ENCODE assay signal across 8 cellular contexts in genomic region chr17:78124081-78124835, GRCh38. TPM values are rescaled to one million over a fixed set of nuclear protein-coding genes. Genes with fewer than 3 reads are reported as not detected.
A peak's percentile ranks its signal among the peaks of the same experiment; 100 is the strongest.
DNase-seq lines count a peak whose midpoint lies in the region; ATAC-seq and TF ChIP-seq lines count a peak whose summit lies in the region.

No MANE protein-coding gene starts in this region.

- ATAC-seq in activated CD4-positive, alpha-beta T cell treated with anti-CD3 and anti-CD28 coated beads for 36 hours: no peak
- ATAC-seq in HG03460 (IDR thresholded peaks at IDR 0.05; ENCODE audit: unreplicated experiment): peak; percentile 29

- TF ChIP-seq POLR2A in ovary (IDR thresholded peaks at IDR 0.05): no peak

- intact Hi-C loops in activated CD4-positive, alpha-beta T cell treated with anti-CD3 and anti-CD28 coated beads for 36 hours (cut with DNase I, micrococcal nuclease): loop anchor here in 1 of 2 experiments (1.0 to 10.0 kb wide), 2 partner anchors 8 to 669 kb away; no protein-coding TSS in a partner anchor
- intact Hi-C loops in activated T-helper 2 cell treated with anti-CD3 and anti-CD28 coated beads, Interferon-gamma antibody, Interleukin-2, Interleukin-4, amounts not matched to agents 10 μg/mL and 5 μg/mL and 100 μg/mL, durations not matched to agents 14 hours and 24 hours and 36 hours (cut with micrococcal nuclease): loop anchor here (10.0 kb wide), 2 partner anchors 669 to 1389 kb away; partner anchors contain the start of genes MFSD11 and SRSF2
- intact Hi-C loops in ovary (cut with DNase I): loop anchor here in 1 of 4 donors (10.0 kb wide), 1 partner anchor 251 kb away; the partner anchor contains the start of gene PGS1

- no peak for TF ChIP-seq CTCF in ovary (IDR thresholded peaks at IDR 0.05)

- no peak overlapping the region for H3K18ac ChIP-seq in mesendoderm (ENCODE audit: low read length)

- DNase-seq in activated CD4-positive, alpha-beta T cell treated with anti-CD3 and anti-CD28 coated beads for 36 hours: peak; percentile 34
- no peak for DNase-seq in activated CD4-positive, alpha-beta T cell treated with anti-CD3 and anti-CD28 coated beads, Interleukin-2, amount 50 U/mL, for 4 hours
- no peak for DNase-seq in activated T-helper 2 cell treated with anti-CD3 and anti-CD28 coated beads, Interferon-gamma antibody, Interleukin-2, Interleukin-4, amounts not matched to agents 10 μg/mL and 5 μg/mL and 100 μg/mL, durations not matched to agents 14 hours and 24 hours and 36 hours (ENCODE audit: low spot score)
- DNase-seq in ovary: no peak
- no peak for DNase-seq in mesendoderm
- DNase-seq in RKO (ENCODE audit: low spot score): no peak

- no peak for TF ChIP-seq EP300 in ovary (IDR thresholded peaks at IDR 0.05)

- no peak overlapping the region for H2BK15ac ChIP-seq in mesendoderm (replicated peaks; ENCODE audit: low read depth)

- H2BK120ac ChIP-seq in mesendoderm (ENCODE audit: low read depth, low read length): no peak overlapping the region

- H2AK5ac ChIP-seq in mesendoderm (ENCODE audit: low read length): no peak overlapping the region

- H3K23ac ChIP-seq in mesendoderm (ENCODE audit: low read length): no peak overlapping the region

- peak overlapping the region; percentile 94 for H3K4me3 Mint-ChIP-seq in activated CD4-positive, alpha-beta T cell treated with anti-CD3 and anti-CD28 coated beads for 36 hours
- peak overlapping the region; percentile 40 for H3K4me3 Mint-ChIP-seq in activated T-helper 2 cell treated with anti-CD3 and anti-CD28 coated beads, Interferon-gamma antibody, Interleukin-2, Interleukin-4, amounts not matched to agents 10 μg/mL and 5 μg/mL and 100 μg/mL, durations not matched to agents 14 hours and 24 hours and 36 hours (ENCODE audit: low read depth)

- no peak overlapping the region for H3K56ac ChIP-seq in mesendoderm (ENCODE audit: low read length)

- H3K79me1 ChIP-seq in mesendoderm (ENCODE audit: low read length): peaks cover 8% of the 10 kb centered on the region

- CTCF ChIA-PET in activated CD4-positive, alpha-beta T cell treated with anti-CD3 and anti-CD28 coated beads for 36 hours (lab: Charles Lee): interaction anchor here (1.3 kb wide), 1 partner anchor 10 kb away, joined by 8 read pairs; no protein-coding TSS in a partner anchor

- peaks cover 63% of the 10 kb centered on the region for H3K4me1 Mint-ChIP-seq in activated CD4-positive, alpha-beta T cell treated with anti-CD3 and anti-CD28 coated beads for 36 hours
- H3K4me1 Mint-ChIP-seq in activated T-helper 2 cell treated with anti-CD3 and anti-CD28 coated beads, Interferon-gamma antibody, Interleukin-2, Interleukin-4, amounts not matched to agents 10 μg/mL and 5 μg/mL and 100 μg/mL, durations not matched to agents 14 hours and 24 hours and 36 hours (ENCODE audit: low read depth): peaks cover 50% of the 10 kb centered on the region

- POLR2A ChIA-PET in activated CD4-positive, alpha-beta T cell treated with anti-CD3 and anti-CD28 coated beads for 36 hours (lab: Charles Lee): interaction anchor here (0.6 to 1.4 kb wide), 5 partner anchors 8 to 617 kb away, joined by 3 to 5 read pairs (median 3); no protein-coding TSS in a partner anchor

- no peak overlapping the region for H4K8ac ChIP-seq in mesendoderm (ENCODE audit: low read depth, low read length)

- H3K4me3 ChIP-seq in skin epidermis: no peak overlapping the region
- no peak overlapping the region for H3K4me3 ChIP-seq in ovary
- no peak overlapping the region for H3K4me3 ChIP-seq in mesendoderm (ENCODE audit: low read length)

- H3K4me2 ChIP-seq in mesendoderm (ENCODE audit: low read length): no peak overlapping the region

- H3K36me3 ChIP-seq in ovary (no peaks in the 10 kb centered on the region), mesendoderm (ENCODE audit: control insufficient read depth, insufficient read depth, low read length) (peaks cover 20% of the 10 kb centered on the region)

- H3K27ac Mint-ChIP-seq in activated CD4-positive, alpha-beta T cell treated with anti-CD3 and anti-CD28 coated beads for 36 hours: peak overlapping the region; percentile 55
- peak overlapping the region; percentile 29 for H3K27ac Mint-ChIP-seq in activated T-helper 2 cell treated with anti-CD3 and anti-CD28 coated beads, Interferon-gamma antibody, Interleukin-2, Interleukin-4, amounts not matched to agents 10 μg/mL and 5 μg/mL and 100 μg/mL, durations not matched to agents 14 hours and 24 hours and 36 hours

- H3K27me3 Mint-ChIP-seq in activated CD4-positive, alpha-beta T cell treated with anti-CD3 and anti-CD28 coated beads for 36 hours: no peaks in the 10 kb centered on the region
- no peaks in the 10 kb centered on the region for H3K27me3 Mint-ChIP-seq in activated T-helper 2 cell treated with anti-CD3 and anti-CD28 coated beads, Interferon-gamma antibody, Interleukin-2, Interleukin-4, amounts not matched to agents 10 μg/mL and 5 μg/mL and 100 μg/mL, durations not matched to agents 14 hours and 24 hours and 36 hours (ENCODE audit: low read depth)

- no peaks in the 10 kb centered on the region for H3K9me3 ChIP-seq in ovary

- no peak overlapping the region for H4K5ac ChIP-seq in mesendoderm (ENCODE audit: low read length)

- H3K36me3 Mint-ChIP-seq in activated CD4-positive, alpha-beta T cell treated with anti-CD3 and anti-CD28 coated beads for 36 hours (ENCODE audit: low read depth): peaks cover 51% of the 10 kb centered on the region
- peaks cover 58% of the 10 kb centered on the region for H3K36me3 Mint-ChIP-seq in activated T-helper 2 cell treated with anti-CD3 and anti-CD28 coated beads, Interferon-gamma antibody, Interleukin-2, Interleukin-4, amounts not matched to agents 10 μg/mL and 5 μg/mL and 100 μg/mL, durations not matched to agents 14 hours and 24 hours and 36 hours (ENCODE audit: low read depth)

- no peaks in the 10 kb centered on the region for H3K9me3 Mint-ChIP-seq in activated CD4-positive, alpha-beta T cell treated with anti-CD3 and anti-CD28 coated beads for 36 hours (ENCODE audit: low read depth)
- no peaks in the 10 kb centered on the region for H3K9me3 Mint-ChIP-seq in activated T-helper 2 cell treated with anti-CD3 and anti-CD28 coated beads, Interferon-gamma antibody, Interleukin-2, Interleukin-4, amounts not matched to agents 10 μg/mL and 5 μg/mL and 100 μg/mL, durations not matched to agents 14 hours and 24 hours and 36 hours

- no peaks in the 10 kb centered on the region for H3K27me3 ChIP-seq in ovary
- no peaks in the 10 kb centered on the region for H3K27me3 ChIP-seq in mesendoderm (ENCODE audit: insufficient read depth, low read length, poor library complexity)

- no peaks in the 10 kb centered on the region for H3K4me1 ChIP-seq in ovary (ENCODE audit: insufficient read depth)
- H3K4me1 ChIP-seq in mesendoderm (ENCODE audit: control insufficient read depth, low read depth, low read length): peaks cover 3% of the 10 kb centered on the region

- no peak overlapping the region for H3K9ac ChIP-seq in mesendoderm (ENCODE audit: low read length)

- peaks cover 20% of the 10 kb centered on the region for H3K79me2 ChIP-seq in mesendoderm (ENCODE audit: control insufficient read depth, insufficient read depth, low read length)

- H3K27ac ChIP-seq in skin epidermis (peak overlapping the region in 14 of 21 experiments; percentile 1 to 98 (median 74)), ovary (no peak overlapping the region), mesendoderm (ENCODE audit: low read depth, low read length) (no peak overlapping the region)

- H3K4ac ChIP-seq in mesendoderm (ENCODE audit: low read depth, low read length): no peak overlapping the region

- H2BK5ac ChIP-seq in mesendoderm (ENCODE audit: low read length): no peak overlapping the region

- 81 to 90% (median 88%) methylated on average over 28 to 30 of the region's 30 CpGs for WGBS in ovary, 3 donors
- no CpG with 5 or more reads among the region's 30 CpGs for WGBS in mesendoderm (ENCODE audit: extremely low coverage, insufficient coverage, low lambda C conversion rate)

RNA-seq across cellular contexts. Expression of gene TMC6, which starts 4.3 kb away (rescaled TPM):
- total RNA-seq in activated CD4-positive, alpha-beta T cell treated with anti-CD3 and anti-CD28 coated beads for 36 hours: 100 to 1,000 TPM; 138 to 145 TPM
- 240 and 241 TPM in 2 replicates for total RNA-seq in activated T-helper 2 cell treated with anti-CD3 and anti-CD28 coated beads, Interferon-gamma antibody, Interleukin-2, Interleukin-4, amounts not matched to agents 10 μg/mL and 5 μg/mL and 100 μg/mL, durations not matched to agents 14 hours and 24 hours and 36 hours
- total RNA-seq in ovary: 10 to 100 TPM in 4 of 7 donors, 1 to 10 TPM in 3; 7.2 to 26.8 (median 17.4) TPM
- polyA plus RNA-seq in ovary: 1 to 10 TPM; 1.2 to 7.2 TPM
- 47.4 TPM for polyA plus RNA-seq in mesendoderm (2013, experiment 1 of 2)
- polyA plus RNA-seq in mesendoderm (2013, experiment 2 of 2): 45.1 TPM

RNA-seq across cellular contexts. Expression of gene TMC8, which starts 6.3 kb away (rescaled TPM):
- 100 to 1,000 TPM; 123 to 139 TPM for total RNA-seq in activated CD4-positive, alpha-beta T cell treated with anti-CD3 and anti-CD28 coated beads for 36 hours
- total RNA-seq in activated T-helper 2 cell treated with anti-CD3 and anti-CD28 coated beads, Interferon-gamma antibody, Interleukin-2, Interleukin-4, amounts not matched to agents 10 μg/mL and 5 μg/mL and 100 μg/mL, durations not matched to agents 14 hours and 24 hours and 36 hours: 196 and 208 TPM in 2 replicates
- total RNA-seq in ovary: 1 to 10 TPM; 1.1 to 4.2 (median 2.4) TPM
- polyA plus RNA-seq in ovary: 1 to 10 TPM in 1 of 2 donors, under 1 TPM in 1; 0.94 to 2.9 TPM
- 0.84 TPM for polyA plus RNA-seq in mesendoderm (2013, experiment 1 of 2)
- polyA plus RNA-seq in mesendoderm (2013, experiment 2 of 2): 0.60 TPM

RNA-seq across cellular contexts. Expression of gene C17orf99, which starts 21.9 kb away (rescaled TPM):
- total RNA-seq in activated CD4-positive, alpha-beta T cell treated with anti-CD3 and anti-CD28 coated beads for 36 hours: not detected
- not detected in 2 replicates for total RNA-seq in activated T-helper 2 cell treated with anti-CD3 and anti-CD28 coated beads, Interferon-gamma antibody, Interleukin-2, Interleukin-4, amounts not matched to agents 10 μg/mL and 5 μg/mL and 100 μg/mL, durations not matched to agents 14 hours and 24 hours and 36 hours
- 1 to 10 TPM in 1 of 7 donors, under 1 TPM in 1, not detected in 5; 0.10 to 1.8 TPM for total RNA-seq in ovary
- under 1 TPM in 1 of 2 donors, not detected in 1; 0.11 TPM for polyA plus RNA-seq in ovary
- polyA plus RNA-seq in mesendoderm (2013, experiment 1 of 2): not detected
- not detected for polyA plus RNA-seq in mesendoderm (2013, experiment 2 of 2)

RNA-seq across cellular contexts. Expression of gene SYNGR2, which starts 44.1 kb away (rescaled TPM):
- 10 to 100 TPM; 79.1 to 89.2 TPM for total RNA-seq in activated CD4-positive, alpha-beta T cell treated with anti-CD3 and anti-CD28 coated beads for 36 hours
- 92.5 and 92.9 TPM in 2 replicates for total RNA-seq in activated T-helper 2 cell treated with anti-CD3 and anti-CD28 coated beads, Interferon-gamma antibody, Interleukin-2, Interleukin-4, amounts not matched to agents 10 μg/mL and 5 μg/mL and 100 μg/mL, durations not matched to agents 14 hours and 24 hours and 36 hours
- total RNA-seq in ovary: 10 to 100 TPM; 25.2 to 88.7 (median 45.8) TPM
- 10 to 100 TPM; 11.9 to 51.5 TPM for polyA plus RNA-seq in ovary
- 23.3 TPM for polyA plus RNA-seq in mesendoderm (2013, experiment 1 of 2)
- polyA plus RNA-seq in mesendoderm (2013, experiment 2 of 2): 23.1 TPM

Comparison
In these comparisons a context has a peak if more than half of its experiments do, and no peak if none do; other contexts are left out.
1. H3K27ac ChIP-seq: peak in skin epidermis (14 of 21); none in ovary (0 of 2) and mesendoderm (single experiment).
2. RNA of gene TMC8, which starts 6.3 kb away (total RNA-seq): 196 to 208 TPM in activated T-helper 2 cell treated with anti-CD3 and anti-CD28 coated beads, Interferon-gamma antibody, Interleukin-2, Interleukin-4, amounts not matched to agents 10 μg/mL and 5 μg/mL and 100 μg/mL, durations not matched to agents 14 hours and 24 hours and 36 hours and 123 to 139 TPM in activated CD4-positive, alpha-beta T cell treated with anti-CD3 and anti-CD28 coated beads for 36 hours; 1.1 to 4.2 TPM in ovary; every median in the first group is over 10 times any median in the second.